In genomic region chr19:56477429-56478338, GRCh38 we compare ENCODE assay signal across 8 cellular contexts. TPM values are rescaled to one million over a fixed set of nuclear protein-coding genes. Genes with fewer than 3 reads are reported as not detected.
DNase-seq lines count a peak whose midpoint lies in the region; ATAC-seq and TF ChIP-seq lines count a peak whose summit lies in the region.

No MANE protein-coding gene starts in this region.

- POLR2A ChIA-PET in naive thymus-derived CD8-positive, alpha-beta T cell (lab: Charles Lee) = no interaction called here

- peaks cover 69% of the 10 kb centered on the region for H3K9me3 Mint-ChIP-seq in activated T-helper 1 cell treated with anti-CD3 and anti-CD28 coated beads, Interleukin-12 subunit alpha, Interleukin-12 subunit beta, Interleukin-2, Interleukin-4 antibody, amounts not matched to agents 30 ng/mL and 10 ng/mL and 1 ng/mL, durations not matched to agents 14 hours and 24 hours and 36 hours
- peaks cover 13 to 98% (median 68%) of the 10 kb centered on the region in 9 donors for H3K9me3 Mint-ChIP-seq in naive thymus-derived CD8-positive, alpha-beta T cell

- intact Hi-C loops in activated T-helper 1 cell treated with anti-CD3 and anti-CD28 coated beads, Interleukin-12 subunit alpha, Interleukin-12 subunit beta, Interleukin-2, Interleukin-4 antibody, amounts not matched to agents 30 ng/mL and 10 ng/mL and 1 ng/mL, durations not matched to agents 14 hours and 24 hours and 36 hours (cut with micrococcal nuclease) = no loop called here

- DNase-seq in DMS53 (lab: John Stamatoyannopoulos, UW) = peak; percentile 93
- peak; percentile 87 for DNase-seq in NCI-H526 treated with DMSO at 0.1 percent for 48 hours (lab: John Stamatoyannopoulos, UW)
- peak; percentile 5 for DNase-seq in activated T-helper 1 cell treated with anti-CD3 and anti-CD28 coated beads, Interleukin-12 subunit alpha, Interleukin-12 subunit beta, Interleukin-2, Interleukin-4 antibody, amounts not matched to agents 30 ng/mL and 10 ng/mL and 1 ng/mL, durations not matched to agents 14 hours and 24 hours and 36 hours (ENCODE audit: low spot score)
- peak; percentile 89 for DNase-seq in fibroblast of the aortic adventitia (ENCODE audit: low read depth)
- peak; percentile 64 to 93 (median 79) for DNase-seq in naive thymus-derived CD8-positive, alpha-beta T cell
- DNase-seq in stimulated activated naive CD8-positive, alpha-beta T cell treated with anti-CD3 and anti-CD28 coated beads, Interleukin-15, Interleukin-2, amounts not matched to agents 100 U/mL and 50 U/mL, for 24 hours = peak; percentile 73
- DNase-seq in NCI-H446 treated with DMSO at 0.1 percent for 48 hours (lab: John Stamatoyannopoulos, UW) = no peak

- H3K36me3 Mint-ChIP-seq in activated T-helper 1 cell treated with anti-CD3 and anti-CD28 coated beads, Interleukin-12 subunit alpha, Interleukin-12 subunit beta, Interleukin-2, Interleukin-4 antibody, amounts not matched to agents 30 ng/mL and 10 ng/mL and 1 ng/mL, durations not matched to agents 14 hours and 24 hours and 36 hours (ENCODE audit: low read depth) = peaks cover 6% of the 10 kb centered on the region
- peaks cover 30 to 69% (median 60%) of the 10 kb centered on the region in 3 donors for H3K36me3 Mint-ChIP-seq in naive thymus-derived CD8-positive, alpha-beta T cell

- no peak for TF ChIP-seq CTCF in fibroblast of the aortic adventitia (IDR thresholded peaks at IDR 0.05; ENCODE audit: insufficient read depth, low read length)

- peak overlapping the region; percentile 70 for H3K4me3 Mint-ChIP-seq in activated T-helper 1 cell treated with anti-CD3 and anti-CD28 coated beads, Interleukin-12 subunit alpha, Interleukin-12 subunit beta, Interleukin-2, Interleukin-4 antibody, amounts not matched to agents 30 ng/mL and 10 ng/mL and 1 ng/mL, durations not matched to agents 14 hours and 24 hours and 36 hours
- H3K4me3 Mint-ChIP-seq in naive thymus-derived CD8-positive, alpha-beta T cell = peak overlapping the region; percentile 91 to 100 (median 97)

- ATAC-seq in naive thymus-derived CD8-positive, alpha-beta T cell = peak; percentile 68 to 73
- ATAC-seq in stimulated activated naive CD8-positive, alpha-beta T cell treated with anti-CD3 and anti-CD28 coated beads, Interleukin-15, Interleukin-2, amounts not matched to agents 100 U/mL and 50 U/mL, for 24 hours = peak; percentile 77
- ATAC-seq in HG03175 (IDR thresholded peaks at IDR 0.05; ENCODE audit: unreplicated experiment) = no peak

- no peaks in the 10 kb centered on the region for H3K27me3 Mint-ChIP-seq in activated T-helper 1 cell treated with anti-CD3 and anti-CD28 coated beads, Interleukin-12 subunit alpha, Interleukin-12 subunit beta, Interleukin-2, Interleukin-4 antibody, amounts not matched to agents 30 ng/mL and 10 ng/mL and 1 ng/mL, durations not matched to agents 14 hours and 24 hours and 36 hours (ENCODE audit: insufficient read depth)
- peaks cover 14 to 40% (median 26%) of the 10 kb centered on the region in 5 donors for H3K27me3 Mint-ChIP-seq in naive thymus-derived CD8-positive, alpha-beta T cell

- peak overlapping the region; percentile 93 for H3K4me3 ChIP-seq in fibroblast of the aortic adventitia (ENCODE audit: low read depth, low read length)

- H3K4me1 Mint-ChIP-seq in activated T-helper 1 cell treated with anti-CD3 and anti-CD28 coated beads, Interleukin-12 subunit alpha, Interleukin-12 subunit beta, Interleukin-2, Interleukin-4 antibody, amounts not matched to agents 30 ng/mL and 10 ng/mL and 1 ng/mL, durations not matched to agents 14 hours and 24 hours and 36 hours (ENCODE audit: low read depth) = no peaks in the 10 kb centered on the region
- peaks cover 19 to 27% (median 24%) of the 10 kb centered on the region in 4 donors for H3K4me1 Mint-ChIP-seq in naive thymus-derived CD8-positive, alpha-beta T cell

- H3K27ac Mint-ChIP-seq in activated T-helper 1 cell treated with anti-CD3 and anti-CD28 coated beads, Interleukin-12 subunit alpha, Interleukin-12 subunit beta, Interleukin-2, Interleukin-4 antibody, amounts not matched to agents 30 ng/mL and 10 ng/mL and 1 ng/mL, durations not matched to agents 14 hours and 24 hours and 36 hours = peak overlapping the region; percentile 63
- H3K27ac Mint-ChIP-seq in naive thymus-derived CD8-positive, alpha-beta T cell = peak overlapping the region; percentile 82 to 99 (median 98)

RNA-seq across cellular contexts. Expression of gene ZNF667, which starts 0.5 kb away (rescaled TPM):
- 0.05 and 0.07 TPM in 2 replicates for total RNA-seq in activated T-helper 1 cell treated with anti-CD3 and anti-CD28 coated beads, Interleukin-12 subunit alpha, Interleukin-12 subunit beta, Interleukin-2, Interleukin-4 antibody, amounts not matched to agents 30 ng/mL and 10 ng/mL and 1 ng/mL, durations not matched to agents 14 hours and 24 hours and 36 hours
- 3.1 and 8.9 TPM in 2 replicates for total RNA-seq in fibroblast of the aortic adventitia (ENCODE audit: low replicate concordance)
- 10 to 100 TPM; 12.1 to 14.7 TPM for total RNA-seq in naive thymus-derived CD8-positive, alpha-beta T cell
- 1 to 10 TPM; 4.2 to 6.5 (median 4.5) TPM for polyA plus RNA-seq in naive thymus-derived CD8-positive, alpha-beta T cell

RNA-seq across cellular contexts. Expression of gene ZNF471, which starts 30.0 kb away (rescaled TPM):
- total RNA-seq in activated T-helper 1 cell treated with anti-CD3 and anti-CD28 coated beads, Interleukin-12 subunit alpha, Interleukin-12 subunit beta, Interleukin-2, Interleukin-4 antibody, amounts not matched to agents 30 ng/mL and 10 ng/mL and 1 ng/mL, durations not matched to agents 14 hours and 24 hours and 36 hours = 0.05 and 0.16 TPM in 2 replicates
- total RNA-seq in fibroblast of the aortic adventitia (ENCODE audit: low replicate concordance) = 2.5 and 11.0 TPM in 2 replicates
- 10 to 100 TPM; 10.6 to 10.8 TPM for total RNA-seq in naive thymus-derived CD8-positive, alpha-beta T cell
- polyA plus RNA-seq in naive thymus-derived CD8-positive, alpha-beta T cell = under 1 TPM in 2 of 3 donors, not detected in 1; 0.61 to 0.89 TPM
